ENCODE assay signal across 20 cellular contexts in genomic region chr14:91654836-91655235, GRCh38.
DNase-seq lines count a peak whose midpoint lies in the region; ATAC-seq, FAIRE-seq and TF ChIP-seq lines count a peak whose summit lies in the region.
"Had no signal": no experiment of that assay in that cellular context is flagged by ENCODE, and none has a peak within 500 bp of the region (broad histone marks: within the 10 kb centered on the region; RNA-seq: fewer than 3 reads in every experiment).

No MANE protein-coding gene starts in this region.

- H3K79me2 ChIP-seq in PC-9 (ENCODE audit: low read depth) = no peaks in the 10 kb centered on the region

- H3K27ac Mint-ChIP-seq in activated CD4-positive, alpha-beta memory T cell treated with anti-CD3 and anti-CD28 coated beads, Interleukin-2, amount 10 ng/mL, durations not matched to agents 7 days and 5 days = no peak overlapping the region
- H3K27ac Mint-ChIP-seq in activated naive CD4-positive, alpha-beta T cell treated with anti-CD3 and anti-CD28 coated beads for 36 hours = no peak overlapping the region
- H3K27ac Mint-ChIP-seq: B cell; CD8-positive, alpha-beta T cell; H9 had no signal

- H3K4me3 Mint-ChIP-seq in activated CD4-positive, alpha-beta memory T cell treated with anti-CD3 and anti-CD28 coated beads, Interleukin-2, amount 10 ng/mL, durations not matched to agents 7 days and 5 days = no peak overlapping the region
- no peak overlapping the region for H3K4me3 Mint-ChIP-seq in activated naive CD4-positive, alpha-beta T cell treated with anti-CD3 and anti-CD28 coated beads for 36 hours
- H3K4me3 Mint-ChIP-seq: B cell; CD8-positive, alpha-beta T cell; H9 had no signal

- intact Hi-C loops in PC-9 (cut with micrococcal nuclease; ENCODE audit: unreplicated experiment) = loop anchor here (5.0 kb wide), 2 partner anchors 202 to 257 kb away; no protein-coding TSS in a partner anchor
- intact Hi-C loops in pancreas (cut with DNase I) = no loop called here
- intact Hi-C loops in upper lobe of right lung (cut with DNase I) = no loop called here
- intact Hi-C loops in activated naive CD4-positive, alpha-beta T cell treated with anti-CD3 and anti-CD28 coated beads for 36 hours (cut with micrococcal nuclease) = loop anchor here (5.0 kb wide), 1 partner anchor 342 kb away; no protein-coding TSS in a partner anchor

- POLR2A ChIA-PET in PC-9 (lab: Charles Lee; ENCODE audit: unreplicated experiment) = no interaction called here
- POLR2A ChIA-PET in activated CD4-positive, alpha-beta memory T cell treated with anti-CD3 and anti-CD28 coated beads, Interleukin-2, amount 10 ng/mL, durations not matched to agents 7 days and 5 days (lab: Charles Lee) = no interaction called here

- TF ChIP-seq CTCF in PC-9 (conservative IDR thresholded peaks at IDR 0.05) = no peak
- TF ChIP-seq CTCF in pancreas (IDR thresholded peaks at IDR 0.05) = no peak
- no peak for TF ChIP-seq CTCF in upper lobe of right lung (IDR thresholded peaks at IDR 0.05)

- 82 to 91% methylated on average over 1 of the region's 1 CpG for WGBS in pancreas, 2 donors

- DNase-seq in PC-9 = peak in 1 of 2 experiments; percentile 77
- peak; percentile 78 for DNase-seq in epithelial cell of prostate (ENCODE audit: low read depth, low spot score)
- DNase-seq in pancreas = peak in 1 of 6 donors; percentile 26
- DNase-seq in upper lobe of right lung = no peak
- no peak for DNase-seq in activated CD4-positive, alpha-beta memory T cell treated with anti-CD3 and anti-CD28 coated beads, Interleukin-2, amount 10 ng/mL, durations not matched to agents 7 days and 5 days
- DNase-seq in activated naive CD4-positive, alpha-beta T cell treated with anti-CD3 and anti-CD28 coated beads for 36 hours = no peak
- DNase-seq in stimulated activated CD4-positive, alpha-beta T cell treated with anti-CD3 and anti-CD28 coated beads, Interleukin-4, amount 100 ng/mL, for 4 hours = no peak
- DNase-seq: ACHN; CD8-positive, alpha-beta T cell; H9; MM.1S; NCI-H1105; NCI-H1694 treated with DMSO at 0.1 percent for 48 hours; NCI-H2171; NCI-H82; SHP77 treated with DMSO at 0.1 percent for 48 hours had no signal

- H3K4me3 ChIP-seq in PC-9 (no peak overlapping the region), pancreas (no peak overlapping the region), upper lobe of right lung (no peak overlapping the region)

- H3K9me3 ChIP-seq in PC-9 (ENCODE audit: insufficient read depth, low read depth) (no peaks in the 10 kb centered on the region), pancreas (no peaks in the 10 kb centered on the region), upper lobe of right lung (no peaks in the 10 kb centered on the region)

- CTCF ChIA-PET in PC-9 (lab: Charles Lee) = no interaction called here
- CTCF ChIA-PET in activated CD4-positive, alpha-beta memory T cell treated with anti-CD3 and anti-CD28 coated beads, Interleukin-2, amount 10 ng/mL, durations not matched to agents 7 days and 5 days (lab: Charles Lee) = interaction anchor here (1.0 kb wide), 1 partner anchor 257 kb away, joined by 3 read pairs; no protein-coding TSS in a partner anchor
- CTCF ChIA-PET in activated naive CD4-positive, alpha-beta T cell treated with anti-CD3 and anti-CD28 coated beads for 36 hours (lab: Charles Lee) = interaction anchor here (1.6 kb wide), 1 partner anchor 256 kb away, joined by 5 read pairs; no protein-coding TSS in a partner anchor

- ATAC-seq in pancreas = peak in 3 of 4 donors; percentile 27 to 77 (median 66)
- ATAC-seq in upper lobe of right lung = peak; percentile 66
- ATAC-seq: CD8-positive, alpha-beta T cell; HepG2 had no signal

- H3K36me3 ChIP-seq in PC-9 (ENCODE audit: low read depth) (no peaks in the 10 kb centered on the region), pancreas (no peaks in the 10 kb centered on the region), upper lobe of right lung (no peaks in the 10 kb centered on the region)

- peak overlapping the region; percentile 58 for H3K4me2 ChIP-seq in PC-9
- H3K4me2 ChIP-seq: KMS-11 had no signal

- H3K9me2 ChIP-seq in PC-9 (ENCODE audit: insufficient read depth) = no peaks in the 10 kb centered on the region

- H3K4me1 ChIP-seq in PC-9 (replicated peaks; ENCODE audit: insufficient read depth) (peaks cover 15% of the 10 kb centered on the region), pancreas (peaks cover 0 to 36% (median 0%) of the 10 kb centered on the region in 3 donors), upper lobe of right lung (no peaks in the 10 kb centered on the region)

- H3K27ac ChIP-seq in PC-9 = peak overlapping the region; percentile 75
- peak overlapping the region; percentile 79 for H3K27ac ChIP-seq in epithelial cell of prostate
- peak overlapping the region in 2 of 4 donors; percentile 76 to 78 for H3K27ac ChIP-seq in pancreas
- H3K27ac ChIP-seq in upper lobe of right lung = no peak overlapping the region
- H3K27ac ChIP-seq: KMS-11 had no signal

- H4K20me1 ChIP-seq in PC-9 (ENCODE audit: insufficient read depth) = no peaks in the 10 kb centered on the region

- no TSS peak for BruUV-seq in PC-9 (replicated peaks; lab: Mats Ljungman, UMichigan)

- H3K4me1 Mint-ChIP-seq in activated CD4-positive, alpha-beta memory T cell treated with anti-CD3 and anti-CD28 coated beads, Interleukin-2, amount 10 ng/mL, durations not matched to agents 7 days and 5 days = no peaks in the 10 kb centered on the region
- H3K4me1 Mint-ChIP-seq in activated naive CD4-positive, alpha-beta T cell treated with anti-CD3 and anti-CD28 coated beads for 36 hours (ENCODE audit: low read depth) = no peaks in the 10 kb centered on the region
- H3K4me1 Mint-ChIP-seq: B cell, H9 had no signal

- FAIRE-seq in pancreas (lab: Jason Lieb, UNC) = no peak
- FAIRE-seq: HepG2, RCC 7860 had no signal

- H3K27me3 ChIP-seq in PC-9 (ENCODE audit: insufficient read depth, low read depth) (no peaks in the 10 kb centered on the region), pancreas (no peaks in the 10 kb centered on the region), upper lobe of right lung (no peaks in the 10 kb centered on the region)

- H3K9me3 Mint-ChIP-seq in activated CD4-positive, alpha-beta memory T cell treated with anti-CD3 and anti-CD28 coated beads, Interleukin-2, amount 10 ng/mL, durations not matched to agents 7 days and 5 days = no peaks in the 10 kb centered on the region
- peaks cover 6% of the 10 kb centered on the region for H3K9me3 Mint-ChIP-seq in activated naive CD4-positive, alpha-beta T cell treated with anti-CD3 and anti-CD28 coated beads for 36 hours
- H3K9me3 Mint-ChIP-seq: H9 had no signal

- no peaks in the 10 kb centered on the region for H3F3A ChIP-seq in PC-9 (ENCODE audit: insufficient read depth, low read depth)

- no peaks in the 10 kb centered on the region for H3K27me3 Mint-ChIP-seq in activated CD4-positive, alpha-beta memory T cell treated with anti-CD3 and anti-CD28 coated beads, Interleukin-2, amount 10 ng/mL, durations not matched to agents 7 days and 5 days
- H3K27me3 Mint-ChIP-seq in activated naive CD4-positive, alpha-beta T cell treated with anti-CD3 and anti-CD28 coated beads for 36 hours (ENCODE audit: low read depth) = no peaks in the 10 kb centered on the region

- peak overlapping the region; percentile 63 for H2AFZ ChIP-seq in PC-9

- no peaks in the 10 kb centered on the region for H3K36me3 Mint-ChIP-seq in activated CD4-positive, alpha-beta memory T cell treated with anti-CD3 and anti-CD28 coated beads, Interleukin-2, amount 10 ng/mL, durations not matched to agents 7 days and 5 days (ENCODE audit: low read depth)
- no peaks in the 10 kb centered on the region for H3K36me3 Mint-ChIP-seq in activated naive CD4-positive, alpha-beta T cell treated with anti-CD3 and anti-CD28 coated beads for 36 hours (ENCODE audit: low read depth)
- H3K36me3 Mint-ChIP-seq: CD8-positive, alpha-beta T cell had no signal

Comparison
In these comparisons a context has a peak if more than half of its experiments do, and no peak if none do; other contexts are left out.
1. intact Hi-C loops: an anchor here in PC-9 (5.0 kb wide) and activated naive CD4-positive, alpha-beta T cell treated with anti-CD3 and anti-CD28 coated beads for 36 hours (5.0 kb wide); none called in pancreas and upper lobe of right lung.